17 cellular contexts compared by ENCODE assay signal in the genomic region with DNA sequence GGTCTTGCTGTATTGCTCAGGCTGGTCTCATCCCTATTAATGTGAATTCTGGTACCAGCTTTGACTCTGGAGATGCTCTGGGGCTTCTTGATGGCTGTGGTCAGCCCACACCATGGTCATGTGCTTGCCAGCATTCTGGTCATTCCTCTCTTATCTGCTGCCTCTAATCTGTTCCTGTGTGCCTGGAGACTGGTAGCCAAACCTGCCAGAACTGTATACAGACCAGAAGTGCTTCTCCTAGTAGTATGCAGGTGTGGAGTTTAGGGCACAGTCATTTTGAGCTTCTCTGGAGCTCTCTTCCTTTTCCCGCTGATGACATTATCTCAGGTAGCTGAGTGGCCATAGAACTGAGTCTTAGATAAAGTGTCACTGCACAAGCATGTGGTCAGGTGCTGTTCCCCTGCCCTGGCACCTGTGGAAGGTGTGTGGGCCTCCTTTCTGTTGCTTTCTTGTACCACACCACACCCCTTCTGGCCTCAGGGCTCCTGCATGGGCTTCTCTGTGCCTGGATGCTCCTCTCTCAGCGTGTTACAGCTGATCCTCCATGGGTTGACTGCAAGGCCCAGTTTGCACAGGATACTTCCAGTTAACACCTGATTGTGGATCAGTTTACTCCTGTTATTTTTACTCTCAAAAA.
DNase-seq lines count a peak whose midpoint lies in the region; ATAC-seq and TF ChIP-seq lines count a peak whose summit lies in the region.
"Had no signal": no experiment of that assay in that cellular context is flagged by ENCODE, and none has a peak within 500 bp of the region (broad histone marks: within the 10 kb centered on the region; RNA-seq: fewer than 3 reads in every experiment).

No MANE protein-coding gene starts in this region.

- in situ Hi-C loops in mammary epithelial cell (cut with MboI; ENCODE audit: low sequenced_read_pairs in 2 of 2): no loop called here

- no peaks in the 10 kb centered on the region for H3K9me3 ChIP-seq in mammary epithelial cell (replicated peaks; ENCODE audit: insufficient read depth, low read length)
- no peaks in the 10 kb centered on the region for H3K9me3 ChIP-seq in lower lobe of right lung
- H3K9me3 ChIP-seq in prostate gland: no peaks in the 10 kb centered on the region

- CTCF ChIA-PET in mammary epithelial cell (lab: Charles Lee; ENCODE audit: low non-redundant PET) (no interaction called here), HEK293T (lab: Yijun Ruan, JAX) (interaction anchor here (0.6 kb wide), 1 partner anchor 168 kb away, joined by 3 read pairs; no protein-coding TSS in a partner anchor)

- H3K4me1 ChIP-seq in mammary epithelial cell (ENCODE audit: insufficient read depth, low read length): peaks cover 32% of the 10 kb centered on the region
- no peaks in the 10 kb centered on the region for H3K4me1 ChIP-seq in lower lobe of right lung
- H3K4me1 ChIP-seq in prostate gland (replicated peaks): no peaks in the 10 kb centered on the region

- no peak for TF ChIP-seq POLR2A in prostate gland (IDR thresholded peaks at IDR 0.05)

- no peak overlapping the region for H2AFZ ChIP-seq in mammary epithelial cell (ENCODE audit: low read depth, low read length)

- peak; percentile 59 for DNase-seq in A172 (ENCODE audit: low spot score)
- DNase-seq in M059J (ENCODE audit: low read depth): peak; percentile 78
- DNase-seq in mammary epithelial cell: no peak
- no peak for DNase-seq in lower lobe of right lung
- no peak for DNase-seq in prostate gland (ENCODE audit: low spot score)
- no peak for DNase-seq in HuH-7 (ENCODE audit: low spot score)
- DNase-seq in left lobe of liver (ENCODE audit: low spot score): no peak
- DNase-seq in HEK293T (ENCODE audit: extremely low spot score): no peak
- DNase-seq: activated CD4-positive, alpha-beta T cell treated with anti-CD3 and anti-CD28 coated beads for 48 hours; activated naive CD4-positive, alpha-beta T cell treated with anti-CD3 and anti-CD28 coated beads for 36 hours; CD4-positive, alpha-beta T cell; DMS79 treated with DMSO at 0.1 percent for 48 hours; naive thymus-derived CD4-positive, alpha-beta T cell; NCI-H1092 treated with DMSO at 0.1 percent for 48 hours; SHP77; stimulated activated naive CD4-positive, alpha-beta T cell had no signal

- H3K36me3 ChIP-seq in mammary epithelial cell (ENCODE audit: insufficient read depth, low read length): no peaks in the 10 kb centered on the region
- no peaks in the 10 kb centered on the region for H3K36me3 ChIP-seq in lower lobe of right lung
- no peaks in the 10 kb centered on the region for H3K36me3 ChIP-seq in prostate gland

- intact Hi-C loops in mammary epithelial cell (cut with micrococcal nuclease) (no loop called here), lower lobe of right lung (cut with DNase I) (no loop called here), prostate gland (cut with DNase I) (no loop called here)

- WGBS in mammary epithelial cell (ENCODE audit: low coverage, missing lambda C conversion rate): 75% methylated on average over 1 of the region's 2 CpGs
- WGBS in prostate gland: 92% methylated on average over 2 of the region's 2 CpGs

- H3K9ac ChIP-seq in mammary epithelial cell (ENCODE audit: insufficient read depth, low read length): no peak overlapping the region
- H3K9ac ChIP-seq: KMS-11 had no signal

- H3K4me3 ChIP-seq in mammary epithelial cell (replicated peaks in 1 of 3; ENCODE audit: insufficient read depth in 1 of 3, low read depth in 2 of 3, low read length in 3 of 3) (no peak overlapping the region), lower lobe of right lung (no peak overlapping the region), prostate gland (no peak overlapping the region)

- peak overlapping the region; percentile 20 for H3K4me2 ChIP-seq in mammary epithelial cell (ENCODE audit: insufficient read depth, low read depth, low read length)
- H3K4me2 ChIP-seq: KMS-11 had no signal

- H3K27me3 ChIP-seq in mammary epithelial cell (ENCODE audit: insufficient read depth, low read length): no peaks in the 10 kb centered on the region
- H3K27me3 ChIP-seq in lower lobe of right lung (ENCODE audit: low read depth): no peaks in the 10 kb centered on the region
- H3K27me3 ChIP-seq in prostate gland (replicated peaks; ENCODE audit: insufficient read depth): no peaks in the 10 kb centered on the region

- TF ChIP-seq CTCF in mammary epithelial cell (conservative IDR thresholded peaks at IDR 0.05 in 1 of 2, IDR thresholded peaks at IDR 0.05 in 1 of 2; ENCODE audit: extremely low read depth in 1 of 2, insufficient read depth in 1 of 2, low read depth in 1 of 2, low read length in 2 of 2) (no peak), lower lobe of right lung (IDR thresholded peaks at IDR 0.05) (no peak), prostate gland (IDR thresholded peaks at IDR 0.05) (no peak)

- ATAC-seq in lower lobe of right lung: peak; percentile 84
- ATAC-seq in left lobe of liver: no peak
- ATAC-seq: naive thymus-derived CD4-positive, alpha-beta T cell had no signal

- no TSS peak for BruUV-seq in mammary epithelial cell (replicated peaks; lab: Mats Ljungman, UMichigan)

- dilution Hi-C loops in mammary epithelial cell (cut with HindIII; ENCODE audit: low sequenced_read_pairs): no loop called here

- peaks cover 95% of the 10 kb centered on the region for H3K79me2 ChIP-seq in mammary epithelial cell (ENCODE audit: insufficient read depth, low read length)

- H4K20me1 ChIP-seq in mammary epithelial cell (ENCODE audit: insufficient read depth, low read length): no peaks in the 10 kb centered on the region

- POLR2A ChIA-PET in HEK293T (lab: Yijun Ruan, JAX): no interaction called here

- H3K27ac ChIP-seq in mammary epithelial cell (ENCODE audit: insufficient read depth, low read depth, low read length) (no peak overlapping the region), lower lobe of right lung (no peak overlapping the region), prostate gland (no peak overlapping the region)
- H3K27ac ChIP-seq: KMS-11 had no signal

TF ChIP-seq in HEK293T, 16 proteins besides CTCF, POLR2A, EP300 and RAD21:
- no peak for TF ChIP-seq ELF4 (IDR thresholded peaks at IDR 0.05)
- TF ChIP-seq ARNT (IDR thresholded peaks at IDR 0.05): no peak
- no peak for TF ChIP-seq FOXA1 (IDR thresholded peaks at IDR 0.05)
- TF ChIP-seq, protein P1, sequence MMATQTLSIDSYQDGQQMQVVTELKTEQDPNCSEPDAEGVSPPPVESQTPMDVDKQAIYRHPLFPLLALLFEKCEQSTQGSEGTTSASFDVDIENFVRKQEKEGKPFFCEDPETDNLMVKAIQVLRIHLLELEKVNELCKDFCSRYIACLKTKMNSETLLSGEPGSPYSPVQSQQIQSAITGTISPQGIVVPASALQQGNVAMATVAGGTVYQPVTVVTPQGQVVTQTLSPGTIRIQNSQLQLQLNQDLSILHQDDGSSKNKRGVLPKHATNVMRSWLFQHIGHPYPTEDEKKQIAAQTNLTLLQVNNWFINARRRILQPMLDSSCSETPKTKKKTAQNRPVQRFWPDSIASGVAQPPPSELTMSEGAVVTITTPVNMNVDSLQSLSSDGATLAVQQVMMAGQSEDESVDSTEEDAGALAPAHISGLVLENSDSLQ (IDR thresholded peaks at IDR 0.05): no peak
- no peak for TF ChIP-seq FOXK2 (IDR thresholded peaks at IDR 0.05)
- no peak for TF ChIP-seq BHLHE40 (IDR thresholded peaks at IDR 0.05; ENCODE audit: borderline replicate concordance)
- no peak for TF ChIP-seq TARDBP (IDR thresholded peaks at IDR 0.05)
- TF ChIP-seq HDGF (IDR thresholded peaks at IDR 0.05; ENCODE audit: borderline replicate concordance): no peak
- TF ChIP-seq LEF1 (IDR thresholded peaks at IDR 0.05; ENCODE audit: borderline replicate concordance): no peak
- TF ChIP-seq L3MBTL2 (conservative IDR thresholded peaks at IDR 0.05): no peak
- TF ChIP-seq SUZ12 (IDR thresholded peaks at IDR 0.05): no peak
- TF ChIP-seq SP1 (IDR thresholded peaks at IDR 0.05): no peak
- TF ChIP-seq ZNF384 (IDR thresholded peaks at IDR 0.05): no peak

Comparison
In these comparisons a context has a peak if more than half of its experiments do, and no peak if none do; other contexts are left out.
1. DNase-seq: peak in A172 (single experiment) and M059J (single experiment); none in mammary epithelial cell (single experiment), lower lobe of right lung (single experiment), prostate gland (single experiment), HuH-7 (single experiment), left lobe of liver (single experiment) and HEK293T (single experiment).